Comparison of ENCODE assay signal across 24 cellular contexts in genomic region chr4:179663641-179664431, GRCh38.
"Had no signal": no experiment of that assay in that cellular context is flagged by ENCODE, and none has a peak within 500 bp of the region (broad histone marks: within the 10 kb centered on the region; RNA-seq: fewer than 3 reads in every experiment).

No MANE protein-coding gene starts in this region.

- H3K4me3 Mint-ChIP-seq: activated CD8-positive, alpha-beta T cell treated with anti-CD3 and anti-CD28 coated beads, Interleukin-2, amount 10 ng/mL, durations not matched to agents 7 days and 5 days; brain; central memory CD8-positive, alpha-beta T cell; T-helper 1 cell treated with Interleukin-12 subunit alpha and Interleukin-12 subunit beta and Interleukin-4 antibody, amounts not matched to agents 30 μg/mL and 1 μg/mL, for 36 hours had no signal

- H3K4me3 ChIP-seq: MG63 had no signal

- DNase-seq: activated CD4-positive, alpha-beta T cell treated with anti-CD3 and anti-CD28 coated beads for 4 hours; activated CD4-positive, alpha-beta T cell treated with anti-CD3 and anti-CD28 coated beads, Interleukin-2, amount 50 U/mL, for 4 hours; activated CD8-positive, alpha-beta memory T cell treated with anti-CD3 and anti-CD28 coated beads, Interleukin-2, amount 50 U/mL, for 48 hours; activated CD8-positive, alpha-beta T cell treated with anti-CD3 and anti-CD28 coated beads, Interleukin-2, amount 10 ng/mL, durations not matched to agents 7 days and 5 days; activated naive CD4-positive, alpha-beta T cell treated with anti-CD3 and anti-CD28 coated beads, Interleukin-2, amount 50 U/mL, for 16 hours; activated T-cell treated with anti-CD3 and anti-CD28 coated beads, Interleukin-2, amount 50 U/mL, for 1 hour; amniotic stem cell; KG1; MG63; NCI-H1092 treated with DMSO at 0.1 percent for 48 hours; NCI-H1417 treated with DMSO at 0.1 percent for 48 hours; NCI-H1694; NCI-H2029; NCI-H2107; NCI-H2171 treated with DMSO at 0.1 percent for 48 hours; NCI-H226; NCI-H526; NCI-H82; PC-3; SHP77 treated with DMSO at 0.1 percent for 48 hours had no signal

- H3K9me3 ChIP-seq: MG63 had no signal

- H3K27me3 ChIP-seq: MG63 had no signal

- H3K36me3 ChIP-seq: MG63 had no signal

- H3K36me3 Mint-ChIP-seq: brain had no signal

- ATAC-seq: activated CD4-positive, CD25-positive, alpha-beta regulatory T cell treated with anti-CD3 and anti-CD28 coated beads, Interleukin-2, amount 50 U/mL, for 24 hours; activated CD8-positive, alpha-beta T cell treated with anti-CD3 and anti-CD28 coated beads, Interleukin-2, amount 10 ng/mL, durations not matched to agents 7 days and 5 days; PC-3 had no signal

- H3K27ac Mint-ChIP-seq: activated CD8-positive, alpha-beta T cell treated with anti-CD3 and anti-CD28 coated beads, Interleukin-2, amount 10 ng/mL, durations not matched to agents 7 days and 5 days; brain; T-helper 1 cell treated with Interleukin-12 subunit alpha and Interleukin-12 subunit beta and Interleukin-4 antibody, amounts not matched to agents 30 μg/mL and 1 μg/mL, for 36 hours had no signal

- H3K4me1 Mint-ChIP-seq: brain; central memory CD8-positive, alpha-beta T cell had no signal

- H3K27me3 Mint-ChIP-seq: brain; central memory CD8-positive, alpha-beta T cell had no signal
